In the genomic region with DNA sequence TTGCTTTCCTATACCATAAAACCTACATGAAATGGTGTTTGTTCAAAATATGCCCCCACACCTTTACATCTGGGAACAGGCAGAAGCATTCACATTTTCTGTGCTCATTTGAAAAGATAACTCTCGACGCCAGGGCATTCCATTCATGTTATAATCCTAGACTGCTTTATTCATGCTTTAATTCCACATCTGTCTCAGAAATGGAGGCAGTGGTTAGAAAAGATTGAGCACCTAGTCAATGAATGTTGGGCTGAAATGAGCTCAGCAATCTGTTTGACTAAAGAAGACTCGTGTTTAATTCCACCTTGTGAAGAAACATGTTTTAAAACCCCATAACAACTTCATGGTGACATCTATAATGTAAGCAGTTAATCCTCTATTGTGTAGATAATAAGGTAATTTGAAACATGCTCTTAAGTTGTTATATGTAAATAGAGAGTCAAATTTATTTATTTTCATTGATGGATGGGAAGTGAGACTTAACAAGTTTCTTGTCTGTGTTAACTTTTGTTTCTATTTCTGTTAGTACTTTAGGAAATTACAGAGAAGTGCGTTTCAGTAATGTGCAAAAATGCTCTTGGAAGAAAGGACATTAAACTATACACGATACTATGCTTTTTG, we compare ENCODE assay signal across 18 cellular contexts.
DNase-seq lines count a peak whose midpoint lies in the region; ATAC-seq and TF ChIP-seq lines count a peak whose summit lies in the region.
"Had no signal": no experiment of that assay in that cellular context is flagged by ENCODE, and none has a peak within 500 bp of the region (broad histone marks: within the 10 kb centered on the region; RNA-seq: fewer than 3 reads in every experiment).

No MANE protein-coding gene starts in this region.

- no peak overlapping the region for H3K4me3 ChIP-seq in IMR-90 (ENCODE audit: insufficient read depth, low read depth, low read length)
- H3K4me3 ChIP-seq in mesenchymal stem cell (ENCODE audit: insufficient read depth in 1 of 2, low read depth in 1 of 2, low read length in 2 of 2): no peak overlapping the region
- H3K4me3 ChIP-seq in SK-N-SH (ENCODE audit: low read depth in 2 of 2, low read length in 1 of 2): no peak overlapping the region
- H3K4me3 ChIP-seq: A549, BLaER1, GM12878, GM23338 had no signal

- H3K18ac ChIP-seq in IMR-90 (ENCODE audit: low read depth, low read length): peak overlapping the region; percentile 39; the same call in 1 of the 2 replicates
- no peak overlapping the region for H3K18ac ChIP-seq in mesenchymal stem cell (ENCODE audit: low read depth in 1 of 2, low read length in 2 of 2)

- no peak overlapping the region for H2BK15ac ChIP-seq in IMR-90 (ENCODE audit: low read depth, low read length)
- H2BK15ac ChIP-seq in mesenchymal stem cell (ENCODE audit: low read depth, poor library complexity, severe bottlenecking): no peak overlapping the region

- no peak for TF ChIP-seq POLR2A in IMR-90 (IDR thresholded peaks at IDR 0.05; ENCODE audit: low read depth, low read length)

- H4K91ac ChIP-seq in IMR-90 (ENCODE audit: insufficient read depth, low read depth, low read length) (no peak overlapping the region), mesenchymal stem cell (ENCODE audit: low read length) (no peak overlapping the region)

- no peaks in the 10 kb centered on the region for H3K9me3 Mint-ChIP-seq in activated naive CD4-positive, alpha-beta T cell treated with anti-CD3 and anti-CD28 coated beads, Interleukin-2, amount 50 U/mL, for 24 hours
- H3K9me3 Mint-ChIP-seq in activated naive CD4-positive, alpha-beta T cell treated with anti-CD3 and anti-CD28 coated beads for 36 hours: no peaks in the 10 kb centered on the region
- H3K9me3 Mint-ChIP-seq: CD14-positive monocyte; CD4-positive, alpha-beta memory T cell; GM23338; HFFc6 had no signal

- intact Hi-C loops in activated naive CD4-positive, alpha-beta T cell treated with anti-CD3 and anti-CD28 coated beads for 36 hours (cut with micrococcal nuclease): no loop called here
- intact Hi-C loops in IMR-90 (cut with micrococcal nuclease): loop anchor here (10.0 kb wide), 1 partner anchor 1052 kb away; no protein-coding TSS in a partner anchor

- H3K4me1 Mint-ChIP-seq in activated naive CD4-positive, alpha-beta T cell treated with anti-CD3 and anti-CD28 coated beads, Interleukin-2, amount 50 U/mL, for 24 hours: peaks cover 32% of the 10 kb centered on the region
- peaks cover 18% of the 10 kb centered on the region for H3K4me1 Mint-ChIP-seq in activated naive CD4-positive, alpha-beta T cell treated with anti-CD3 and anti-CD28 coated beads for 36 hours (ENCODE audit: low read depth)

- H3K4me1 ChIP-seq in IMR-90 (ENCODE audit: control insufficient read depth, insufficient read depth, low read length) (peaks cover 4% of the 10 kb centered on the region; the same call in 1 of the 2 replicates), mesenchymal stem cell (ENCODE audit: control insufficient read depth, insufficient read depth, low read depth, low read length) (no peaks in the 10 kb centered on the region), SK-N-SH (ENCODE audit: control insufficient read depth in 1 of 2, insufficient read depth in 2 of 2, low read depth in 1 of 2, low read length in 1 of 2) (peaks cover 0 to 23% of the 10 kb centered on the region in 2 experiments; a peak in 2 of 4 replicates)
- H3K4me1 ChIP-seq: BLaER1 had no signal

- H3K23ac ChIP-seq in IMR-90 (ENCODE audit: low read depth, low read length): no peak overlapping the region
- no peak overlapping the region for H3K23ac ChIP-seq in mesenchymal stem cell (ENCODE audit: low read length in 2 of 2)

- BruUV-seq in IMR-90 (replicated peaks; lab: Mats Ljungman, UMichigan): no TSS peak

- H4K8ac ChIP-seq in IMR-90 (ENCODE audit: low read depth in 2 of 2, low read length in 2 of 2) (no peak overlapping the region), mesenchymal stem cell (ENCODE audit: low read length) (no peak overlapping the region)

- no peak for ATAC-seq in IMR-90 (ENCODE audit: low read depth)
- ATAC-seq: A549, GM12878, GM23338 had no signal

- in situ Hi-C loops in IMR-90 (cut with MboI; ENCODE audit: low sequenced_read_pairs) (no loop called here), KBM-7 (cut with MboI; ENCODE audit: low pct_unique_long_range_greater_than_20kb, low sequenced_read_pairs) (no loop called here)

- no peaks in the 10 kb centered on the region for H4K20me1 ChIP-seq in IMR-90 (ENCODE audit: insufficient read depth, low read length)
- no peaks in the 10 kb centered on the region for H4K20me1 ChIP-seq in SK-N-SH (ENCODE audit: insufficient read depth)
- H4K20me1 ChIP-seq: BLaER1 had no signal

- H3K27me3 ChIP-seq in IMR-90 (ENCODE audit: control insufficient read depth, insufficient read depth, low read length) (no peaks in the 10 kb centered on the region), mesenchymal stem cell (ENCODE audit: control insufficient read depth in 1 of 2, insufficient read depth in 1 of 2, low read length in 2 of 2) (no peaks in the 10 kb centered on the region), SK-N-SH (ENCODE audit: insufficient read depth) (no peaks in the 10 kb centered on the region)
- H3K27me3 ChIP-seq: BLaER1 had no signal

- H3K36me3 Mint-ChIP-seq in activated naive CD4-positive, alpha-beta T cell treated with anti-CD3 and anti-CD28 coated beads, Interleukin-2, amount 50 U/mL, for 24 hours: peaks cover 5% of the 10 kb centered on the region
- H3K36me3 Mint-ChIP-seq in activated naive CD4-positive, alpha-beta T cell treated with anti-CD3 and anti-CD28 coated beads for 36 hours (ENCODE audit: low read depth): no peaks in the 10 kb centered on the region
- H3K36me3 Mint-ChIP-seq: CD14-positive monocyte had no signal

- H3K4me3 Mint-ChIP-seq in activated naive CD4-positive, alpha-beta T cell treated with anti-CD3 and anti-CD28 coated beads, Interleukin-2, amount 50 U/mL, for 24 hours: no peak overlapping the region
- no peak overlapping the region for H3K4me3 Mint-ChIP-seq in activated naive CD4-positive, alpha-beta T cell treated with anti-CD3 and anti-CD28 coated beads for 36 hours
- H3K4me3 Mint-ChIP-seq: CD14-positive monocyte; CD4-positive, alpha-beta memory T cell; GM23338; HFFc6 had no signal

- no peaks in the 10 kb centered on the region for H3K27me3 Mint-ChIP-seq in activated naive CD4-positive, alpha-beta T cell treated with anti-CD3 and anti-CD28 coated beads, Interleukin-2, amount 50 U/mL, for 24 hours
- H3K27me3 Mint-ChIP-seq in activated naive CD4-positive, alpha-beta T cell treated with anti-CD3 and anti-CD28 coated beads for 36 hours (ENCODE audit: low read depth): no peaks in the 10 kb centered on the region
- H3K27me3 Mint-ChIP-seq: CD4-positive, alpha-beta memory T cell had no signal

- H2BK120ac ChIP-seq in IMR-90 (ENCODE audit: low read depth, low read length) (no peak overlapping the region), mesenchymal stem cell (ENCODE audit: low read depth, low read length) (no peak overlapping the region)

- dilution Hi-C loops in IMR-90 (cut with HindIII; ENCODE audit: low sequenced_read_pairs, unreplicated experiment): no loop called here

- H3K9me3 ChIP-seq in IMR-90 (ENCODE audit: control insufficient read depth, insufficient read depth, low read length) (no peaks in the 10 kb centered on the region), mesenchymal stem cell (ENCODE audit: control insufficient read depth, low read length) (no peaks in the 10 kb centered on the region), SK-N-SH (no peaks in the 10 kb centered on the region)
- H3K9me3 ChIP-seq: A549, BLaER1 had no signal

- WGBS in IMR-90 (ENCODE audit: extremely low coverage in 2 of 2, insufficient read length in 1 of 2), 2 experiments: 35% methylated on average over 2 of the region's 5 CpGs; no CpG with 5 or more reads in 1 of the 2 experiments
- 63% methylated on average over 4 of the region's 5 CpGs for WGBS in mesenchymal stem cell
- 98% methylated on average over 5 of the region's 5 CpGs for WGBS in SK-N-SH (ENCODE audit: low lambda C conversion rate)

- TF ChIP-seq CTCF in IMR-90 (conservative IDR thresholded peaks at IDR 0.05; ENCODE audit: low read depth, low read length) (no peak), SK-N-SH (IDR thresholded peaks at IDR 0.05) (no peak)

- TF ChIP-seq RAD21 in IMR-90 (IDR thresholded peaks at IDR 0.05; ENCODE audit: low read length) (no peak), SK-N-SH (IDR thresholded peaks at IDR 0.05; ENCODE audit: low read length) (no peak)

- H3K9me2 ChIP-seq in SK-N-SH: no peaks in the 10 kb centered on the region

- H4K5ac ChIP-seq in IMR-90 (ENCODE audit: low read depth, low read length): no peak overlapping the region; the same call in 1 of the 2 replicates

- H3K4me2 ChIP-seq in IMR-90 (ENCODE audit: low read depth, low read length) (no peak overlapping the region; the same call in 1 of the 2 replicates), mesenchymal stem cell (ENCODE audit: low read length, poor library complexity, severe bottlenecking) (no peak overlapping the region), SK-N-SH (no peak overlapping the region)
- H3K4me2 ChIP-seq: A549, BLaER1, GM23338 had no signal

- no peak overlapping the region for H3K9ac ChIP-seq in IMR-90 (ENCODE audit: low read depth, low read length)
- H3K9ac ChIP-seq in mesenchymal stem cell (ENCODE audit: low read length): no peak overlapping the region
- no peak overlapping the region for H3K9ac ChIP-seq in SK-N-SH
- H3K9ac ChIP-seq: BLaER1 had no signal

- CTCF ChIA-PET in activated naive CD4-positive, alpha-beta T cell treated with anti-CD3 and anti-CD28 coated beads for 36 hours (lab: Charles Lee): no interaction called here
- CTCF ChIA-PET in IMR-90 (lab: Yijun Ruan, JAX) (no interaction called here), SK-N-SH (lab: Yijun Ruan, JAX) (no interaction called here)

- H2AFZ ChIP-seq in IMR-90 (replicated peaks; ENCODE audit: low read length, poor library complexity): no peak overlapping the region
- no peak overlapping the region for H2AFZ ChIP-seq in mesenchymal stem cell (ENCODE audit: low read depth, low read length)
- no peak overlapping the region for H2AFZ ChIP-seq in SK-N-SH (ENCODE audit: low read depth)
- H2AFZ ChIP-seq: GM23338 had no signal

- H3K79me1 ChIP-seq in IMR-90 (ENCODE audit: low read depth in 1 of 2, low read length in 2 of 2): peaks cover 0 to 7% of the 10 kb centered on the region in 2 experiments; a peak in 1 of 4 replicates
- peaks cover 10% of the 10 kb centered on the region for H3K79me1 ChIP-seq in mesenchymal stem cell (replicated peaks; ENCODE audit: low read length, poor library complexity, severe bottlenecking)

- H2AK5ac ChIP-seq in IMR-90 (ENCODE audit: low read depth, low read length): no peak overlapping the region
- no peak overlapping the region for H2AK5ac ChIP-seq in mesenchymal stem cell (ENCODE audit: low read length, severe bottlenecking)

- no peak overlapping the region for H2AK9ac ChIP-seq in IMR-90 (replicated peaks; ENCODE audit: low read depth, low read length, poor library complexity)

- H3K14ac ChIP-seq in IMR-90 (replicated peaks; ENCODE audit: low read depth, low read length): no peak overlapping the region; the same call in 1 of the 2 replicates
- no peak overlapping the region for H3K14ac ChIP-seq in mesenchymal stem cell (ENCODE audit: low read length in 2 of 2)

- H3K36me3 ChIP-seq in IMR-90 (ENCODE audit: control insufficient read depth, insufficient read depth, low read length) (no peaks in the 10 kb centered on the region), mesenchymal stem cell (ENCODE audit: control insufficient read depth in 1 of 2, insufficient read depth in 2 of 2, low read depth in 1 of 2, low read length in 2 of 2) (no peaks in the 10 kb centered on the region), SK-N-SH (replicated peaks in 1 of 2; ENCODE audit: control insufficient read depth in 1 of 2, insufficient read depth in 2 of 2, low read length in 1 of 2) (peaks cover 0 to 5% of the 10 kb centered on the region in 2 experiments)
- H3K36me3 ChIP-seq: BLaER1 had no signal

- no peaks in the 10 kb centered on the region for H3K79me2 ChIP-seq in SK-N-SH (ENCODE audit: insufficient read depth)

- no peak for DNase-seq in activated naive CD4-positive, alpha-beta T cell treated with anti-CD3 and anti-CD28 coated beads for 36 hours
- DNase-seq in IMR-90 (no peak), mesenchymal stem cell (peak; percentile 36), SK-N-SH (no peak), substantia nigra (lab: John Stamatoyannopoulos, UW) (no peak), KBM-7 (no peak)
- DNase-seq: CD4-positive, alpha-beta memory T cell; DMS79 treated with DMSO at 0.1 percent for 48 hours; GF-D8; HCEC 1CT; HFFc6 had no signal

- no peak overlapping the region for H2BK20ac ChIP-seq in IMR-90 (ENCODE audit: low read depth, low read length)

- TF ChIP-seq EP300 in SK-N-SH (IDR thresholded peaks at IDR 0.05; ENCODE audit: borderline replicate concordance in 1 of 2, low read depth in 1 of 2, low read length in 1 of 2): no peak

- H3K27ac ChIP-seq in IMR-90 (ENCODE audit: insufficient read depth, low read length) (no peak overlapping the region), mesenchymal stem cell (ENCODE audit: low read length, poor library complexity, severe bottlenecking) (no peak overlapping the region), SK-N-SH (ENCODE audit: low read depth in 2 of 2, low read length in 1 of 2) (no peak overlapping the region), substantia nigra (ENCODE audit: low read depth, low read length, poor library complexity, severe bottlenecking) (no peak overlapping the region)
- H3K27ac ChIP-seq: 22Rv1, A549, BLaER1 had no signal

- no peaks in the 10 kb centered on the region for H3K9me1 ChIP-seq in IMR-90 (ENCODE audit: insufficient read depth, low read length)

- POLR2A ChIA-PET in IMR-90 (lab: Charles Lee; ENCODE audit: unreplicated experiment) (no interaction called here), SK-N-SH (lab: Yijun Ruan, JAX) (no interaction called here)

- peak overlapping the region; percentile 14 for H3K27ac Mint-ChIP-seq in activated naive CD4-positive, alpha-beta T cell treated with anti-CD3 and anti-CD28 coated beads, Interleukin-2, amount 50 U/mL, for 24 hours
- no peak overlapping the region for H3K27ac Mint-ChIP-seq in activated naive CD4-positive, alpha-beta T cell treated with anti-CD3 and anti-CD28 coated beads for 36 hours
- H3K27ac Mint-ChIP-seq: CD14-positive monocyte; CD4-positive, alpha-beta memory T cell; GM23338; HFFc6 had no signal

- H3K4ac ChIP-seq in IMR-90 (ENCODE audit: low read depth, low read length) (no peak overlapping the region), mesenchymal stem cell (ENCODE audit: low read depth in 1 of 2, low read length in 2 of 2) (no peak overlapping the region)

- H3K56ac ChIP-seq in IMR-90 (ENCODE audit: extremely low read depth, insufficient read depth, low read length): no peak overlapping the region

- H2BK5ac ChIP-seq in IMR-90 (ENCODE audit: low read depth, low read length, poor library complexity, severe bottlenecking): no peak overlapping the region
- H2BK5ac ChIP-seq in mesenchymal stem cell (ENCODE audit: low read depth, low read length, poor library complexity, severe bottlenecking): no peak overlapping the region

- no peaks in the 10 kb centered on the region for H3F3A ChIP-seq in SK-N-SH (replicated peaks; ENCODE audit: insufficient read depth)

- H2BK12ac ChIP-seq in mesenchymal stem cell (ENCODE audit: low read length in 2 of 2): no peak overlapping the region
